Comparison of ENCODE assay signal across 2 cellular contexts in genomic region chr1:1426961-1427934, GRCh38.
TF ChIP-seq lines count a peak whose summit lies in the region.

No MANE protein-coding gene starts in this region.

TF ChIP-seq in IMR-90, 13 proteins besides CTCF, POLR2A, EP300 and RAD21:
- no peak for TF ChIP-seq NFE2L2 (IDR thresholded peaks at IDR 0.05; ENCODE audit: low read depth, low read length)
- TF ChIP-seq MAFK (IDR thresholded peaks at IDR 0.05; ENCODE audit: low read depth, low read length) = no peak
- TF ChIP-seq ELK1 (IDR thresholded peaks at IDR 0.05; ENCODE audit: borderline replicate concordance, low read depth, low read length) = no peak
- TF ChIP-seq USF2 (IDR thresholded peaks at IDR 0.05; ENCODE audit: low read depth, low read length) = no peak
- no peak for TF ChIP-seq CHD1 (IDR thresholded peaks at IDR 0.05; ENCODE audit: low read depth, low read length)
- no peak for TF ChIP-seq FOS (IDR thresholded peaks at IDR 0.05; ENCODE audit: low read depth, low read length)
- TF ChIP-seq SMC3 (IDR thresholded peaks at IDR 0.05; ENCODE audit: low read depth, low read length) = no peak
- TF ChIP-seq CEBPB (IDR thresholded peaks at IDR 0.05; ENCODE audit: low read depth, low read length) = no peak
TF ChIP-seq in IMR-90: peak in this region for 0.

TF ChIP-seq in neural cell, 6 proteins besides CTCF, POLR2A, EP300 and RAD21:
- TF ChIP-seq EZH2 (IDR thresholded peaks at IDR 0.05; ENCODE audit: borderline replicate concordance, insufficient read depth, low read length, poor library complexity, severe bottlenecking) (no peak), TAF1 (IDR thresholded peaks at IDR 0.05; ENCODE audit: low read depth) (no peak), POLR2AphosphoS5 (IDR thresholded peaks at IDR 0.05) (no peak), SMC3 (conservative IDR thresholded peaks at IDR 0.05; ENCODE audit: poor library complexity) (no peak)
